ENCODE assay signal across 15 cellular contexts in the genomic region with DNA sequence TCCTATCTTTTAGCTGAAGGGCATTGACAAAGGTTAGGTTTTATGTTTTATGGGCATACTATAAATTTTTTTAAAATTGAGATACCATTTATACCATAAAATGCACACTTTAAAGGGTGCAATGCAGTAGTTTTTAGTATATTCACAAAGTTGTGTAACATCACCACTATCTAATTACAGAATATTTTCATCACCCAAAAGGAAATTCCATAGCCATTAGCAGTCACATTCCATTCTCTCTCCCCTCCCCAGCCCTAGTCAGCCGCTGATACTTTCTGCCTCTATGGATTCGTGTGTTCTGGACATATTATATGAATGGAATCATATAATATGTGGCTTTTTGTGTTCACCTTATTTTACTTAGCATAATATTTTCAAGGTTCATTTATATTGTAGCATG.
DNase-seq lines count a peak whose midpoint lies in the region; ATAC-seq and TF ChIP-seq lines count a peak whose summit lies in the region.
"Had no signal": no experiment of that assay in that cellular context is flagged by ENCODE, and none has a peak within 500 bp of the region (broad histone marks: within the 10 kb centered on the region; RNA-seq: fewer than 3 reads in every experiment).

No MANE protein-coding gene starts in this region.

- intact Hi-C loops in MCF 10A (cut with micrococcal nuclease) = no loop called here
- intact Hi-C loops in breast epithelium (cut with DNase I; ENCODE audit: low total_unique reads) = no loop called here
- intact Hi-C loops in activated naive CD4-positive, alpha-beta T cell treated with anti-CD3 and anti-CD28 coated beads for 36 hours (cut with micrococcal nuclease) = no loop called here
- intact Hi-C loops in left ventricle myocardium superior (cut with micrococcal nuclease) = no loop called here

- ATAC-seq in foreskin keratinocyte = peak; percentile 78
- ATAC-seq in left ventricle myocardium superior = no peak
- ATAC-seq: pancreas; stimulated activated naive CD8-positive, alpha-beta T cell treated with anti-CD3 and anti-CD28 coated beads, Interleukin-15, amount 100 ng/mL, for 72 hours had no signal

- DNase-seq in MCF 10A (ENCODE audit: unreplicated experiment) (peak; percentile 82), breast epithelium (ENCODE audit: low spot score in 2 of 2) (no peak), amniotic epithelial cell (ENCODE audit: low read depth) (peak; percentile 83), foreskin keratinocyte (peak; percentile 63 to 82), NCI-H1930 (lab: John Stamatoyannopoulos, UW) (no peak), left ventricle myocardium superior (no peak), middle frontal gyrus (ENCODE audit: extremely low spot score, low spot score) (no peak)
- DNase-seq in activated naive CD4-positive, alpha-beta T cell treated with anti-CD3 and anti-CD28 coated beads for 36 hours = no peak
- DNase-seq: adrenal gland; NCI-H1694; pancreas; stimulated activated CD4-positive, alpha-beta T cell treated with anti-CD3 and anti-CD28 coated beads, Interleukin-2, amount 100 ng/mL, for 48 hours; stimulated activated naive CD8-positive, alpha-beta T cell treated with anti-CD3 and anti-CD28 coated beads, Interleukin-15, amount 100 ng/mL, for 72 hours; T-helper 9 cell had no signal

- no TSS peak for BruUV-seq in MCF 10A (replicated peaks; lab: Mats Ljungman, UMichigan)

- no peaks in the 10 kb centered on the region for H3K4me1 ChIP-seq in breast epithelium
- H3K4me1 ChIP-seq in foreskin keratinocyte = peaks cover 29% of the 10 kb centered on the region
- H3K4me1 ChIP-seq: adrenal gland, pancreas had no signal

- CTCF ChIA-PET in MCF 10A (lab: Yijun Ruan, JAX) = interaction anchor here (0.6 kb wide), 1 partner anchor 139 kb away, joined by 3 read pairs; no protein-coding TSS in a partner anchor
- CTCF ChIA-PET in activated naive CD4-positive, alpha-beta T cell treated with anti-CD3 and anti-CD28 coated beads for 36 hours (lab: Charles Lee) = interaction anchor here (0.6 kb wide), 1 partner anchor 14 kb away, joined by 5 read pairs; no protein-coding TSS in a partner anchor

- H3K36me3 ChIP-seq in breast epithelium = no peaks in the 10 kb centered on the region
- H3K36me3 ChIP-seq: adrenal gland, pancreas had no signal

- H3K9me3 ChIP-seq in breast epithelium = peaks cover 0 to 32% of the 10 kb centered on the region in 2 donors
- H3K9me3 ChIP-seq: adrenal gland, pancreas had no signal

- H3K27ac Mint-ChIP-seq in MCF 10A (ENCODE audit: low read depth, unreplicated experiment) = peak overlapping the region; percentile 44
- no peak overlapping the region for H3K27ac Mint-ChIP-seq in activated naive CD4-positive, alpha-beta T cell treated with anti-CD3 and anti-CD28 coated beads for 36 hours
- H3K27ac Mint-ChIP-seq: stimulated activated naive CD8-positive, alpha-beta T cell treated with anti-CD3 and anti-CD28 coated beads, Interleukin-15, amount 100 ng/mL, for 72 hours had no signal

- TF ChIP-seq CTCF in MCF 10A (IDR thresholded peaks at IDR 0.05; ENCODE audit: unreplicated experiment) (no peak), breast epithelium (IDR thresholded peaks at IDR 0.05) (no peak), foreskin keratinocyte (conservative IDR thresholded peaks at IDR 0.05) (no peak)

- H3K27me3 ChIP-seq in breast epithelium (no peaks in the 10 kb centered on the region), foreskin keratinocyte (no peaks in the 10 kb centered on the region)
- H3K27me3 ChIP-seq: adrenal gland, pancreas had no signal

- POLR2A ChIA-PET in MCF 10A (lab: Yijun Ruan, JAX) = interaction anchor here (0.7 to 1.4 kb wide), 2 partner anchors 17 to 254 kb away, joined by 3 read pairs; no protein-coding TSS in a partner anchor

- H3K27ac ChIP-seq in breast epithelium = no peak overlapping the region
- H3K27ac ChIP-seq in foreskin keratinocyte = no peak overlapping the region
- H3K27ac ChIP-seq: 22Rv1, adrenal gland, pancreas had no signal

- H3K4me3 ChIP-seq in breast epithelium = no peak overlapping the region
- H3K4me3 ChIP-seq: adrenal gland, pancreas had no signal

- TF ChIP-seq POLR2A in breast epithelium (IDR thresholded peaks at IDR 0.05) = no peak

- peaks cover 7% of the 10 kb centered on the region for H3K36me3 Mint-ChIP-seq in MCF 10A (ENCODE audit: insufficient read depth, unreplicated experiment)
- H3K36me3 Mint-ChIP-seq in activated naive CD4-positive, alpha-beta T cell treated with anti-CD3 and anti-CD28 coated beads for 36 hours (ENCODE audit: low read depth) = peaks cover 1% of the 10 kb centered on the region

- H3K9me3 Mint-ChIP-seq in MCF 10A (ENCODE audit: unreplicated experiment) = peaks cover 22% of the 10 kb centered on the region
- peaks cover 17% of the 10 kb centered on the region for H3K9me3 Mint-ChIP-seq in activated naive CD4-positive, alpha-beta T cell treated with anti-CD3 and anti-CD28 coated beads for 36 hours

- peaks cover 18% of the 10 kb centered on the region for H3K4me1 Mint-ChIP-seq in MCF 10A (ENCODE audit: insufficient read depth, unreplicated experiment)
- no peaks in the 10 kb centered on the region for H3K4me1 Mint-ChIP-seq in activated naive CD4-positive, alpha-beta T cell treated with anti-CD3 and anti-CD28 coated beads for 36 hours (ENCODE audit: low read depth)
- H3K4me1 Mint-ChIP-seq: stimulated activated naive CD8-positive, alpha-beta T cell treated with anti-CD3 and anti-CD28 coated beads, Interleukin-15, amount 100 ng/mL, for 72 hours had no signal

- no peak overlapping the region for H3K4me3 Mint-ChIP-seq in MCF 10A (ENCODE audit: unreplicated experiment)
- no peak overlapping the region for H3K4me3 Mint-ChIP-seq in activated naive CD4-positive, alpha-beta T cell treated with anti-CD3 and anti-CD28 coated beads for 36 hours
- H3K4me3 Mint-ChIP-seq: stimulated activated naive CD8-positive, alpha-beta T cell treated with anti-CD3 and anti-CD28 coated beads, Interleukin-15, amount 100 ng/mL, for 72 hours had no signal

- H3K27me3 Mint-ChIP-seq in MCF 10A (ENCODE audit: insufficient read depth, unreplicated experiment) = no peaks in the 10 kb centered on the region
- no peaks in the 10 kb centered on the region for H3K27me3 Mint-ChIP-seq in activated naive CD4-positive, alpha-beta T cell treated with anti-CD3 and anti-CD28 coated beads for 36 hours (ENCODE audit: low read depth)
- H3K27me3 Mint-ChIP-seq: stimulated activated naive CD8-positive, alpha-beta T cell treated with anti-CD3 and anti-CD28 coated beads, Interleukin-15, amount 100 ng/mL, for 72 hours had no signal

Comparison
In these comparisons a context has a peak if more than half of its experiments do, and no peak if none do; other contexts are left out.
1. DNase-seq: peak in MCF 10A (single experiment), amniotic epithelial cell (single experiment) and foreskin keratinocyte (2 of 2); none in breast epithelium (0 of 2), activated naive CD4-positive, alpha-beta T cell treated with anti-CD3 and anti-CD28 coated beads for 36 hours (single experiment), NCI-H1930 (0 of 2), left ventricle myocardium superior (single experiment) and middle frontal gyrus (single experiment).